ENCODE assay signal across 3 cellular contexts in the genomic region with DNA sequence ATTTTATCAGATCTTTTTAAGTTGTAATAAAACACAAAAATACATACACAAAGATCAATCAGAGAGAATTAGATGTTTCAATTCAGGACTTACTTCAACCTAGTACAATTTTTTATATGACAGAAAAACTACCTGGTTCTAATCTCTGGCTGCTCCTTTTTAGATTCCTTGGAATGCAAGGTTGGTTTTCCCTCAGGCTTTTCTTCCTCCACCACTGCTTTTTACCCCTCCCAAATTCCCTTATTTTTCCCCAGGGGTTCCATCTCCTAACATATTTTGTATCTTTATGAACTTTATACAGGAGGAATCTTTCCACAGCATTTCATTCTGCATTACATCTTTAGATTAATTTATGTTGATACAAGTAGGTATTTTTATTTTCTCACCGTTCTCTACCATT.
"Had no signal": no experiment of that assay in that cellular context is flagged by ENCODE, and none has a peak within 500 bp of the region (broad histone marks: within the 10 kb centered on the region; RNA-seq: fewer than 3 reads in every experiment).

No MANE protein-coding gene starts in this region.

- DNase-seq: GDM1, GF-D8 had no signal

- H3K4me3 ChIP-seq: GM12878 had no signal
